In the genomic region with DNA sequence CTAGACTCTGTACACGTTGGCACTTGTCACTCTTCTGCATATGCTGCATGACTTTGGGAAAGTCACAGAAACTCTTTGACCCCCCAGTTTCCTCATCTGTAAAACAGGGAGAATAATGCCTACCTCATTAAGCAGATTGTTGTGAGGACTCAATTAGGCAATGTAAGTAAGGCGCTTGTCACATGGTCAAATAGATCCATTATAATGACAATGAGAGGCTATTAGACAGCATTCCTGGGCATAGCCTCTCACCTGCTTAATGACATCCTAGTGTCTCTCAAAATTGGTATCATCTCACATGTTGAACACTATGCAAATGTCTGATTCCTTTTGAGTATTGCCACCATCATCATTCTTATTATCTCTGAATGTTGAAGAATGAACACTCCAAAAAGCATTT, we compare ENCODE assay signal across 29 cellular contexts.
"Had no signal": no experiment of that assay in that cellular context is flagged by ENCODE, and none has a peak within 500 bp of the region (broad histone marks: within the 10 kb centered on the region; RNA-seq: fewer than 3 reads in every experiment).

No MANE protein-coding gene starts in this region.

- H3K4me3 ChIP-seq: breast epithelium, esophagus squamous epithelium, heart right ventricle, psoas muscle, testis, transverse colon had no signal

- H3K27me3 ChIP-seq: breast epithelium, esophagus squamous epithelium, heart right ventricle, testis, transverse colon had no signal

- H3K9me3 ChIP-seq: breast epithelium, esophagus squamous epithelium, heart right ventricle, psoas muscle, testis, transverse colon had no signal

- H3K36me3 ChIP-seq: breast epithelium, esophagus squamous epithelium, heart right ventricle, transverse colon, WERI-Rb-1 had no signal

- ATAC-seq: psoas muscle; stimulated activated naive B cell treated with anti-CD40 and anti-IgM and Interleukin-4, amounts not matched to agents 10 μg/mL and 1 μg/mL and 100 μg/mL, for 72 hours had no signal

- H3K4me1 ChIP-seq: breast epithelium, parathyroid adenoma had no signal

- DNase-seq: activated CD4-positive, alpha-beta memory T cell treated with anti-CD3 and anti-CD28 coated beads for 36 hours; activated CD4-positive, alpha-beta T cell treated with anti-CD3 and anti-CD28 coated beads, Interleukin-2, amount 10 ng/mL, durations not matched to agents 24 days and 14 days; activated CD4-positive, CD25-positive, alpha-beta regulatory T cell treated with anti-CD3 and anti-CD28 coated beads, Interleukin-2, amount 50 U/mL, for 72 hours; activated CD8-positive, alpha-beta memory T cell treated with anti-CD3 and anti-CD28 coated beads, Interleukin-2, amount 50 U/mL, for 4 hours; activated gamma-delta T cell treated with Interleukin-2 at 50 U/mL for 16 hours; activated naive CD4-positive, alpha-beta T cell treated with anti-CD3 and anti-CD28 coated beads, Interleukin-2, amount 50 U/mL, for 16 hours; activated T-cell treated with anti-CD3 and anti-CD28 coated beads, Interleukin-2, amount 50 U/mL, for 24 hours; amniotic stem cell; central memory CD4-positive, alpha-beta T cell; effector CD4-positive, alpha-beta T cell; esophagus squamous epithelium; foreskin melanocyte; heart right ventricle; islet precursor cell; mammary epithelial cell; naive B cell; nucleus accumbens; psoas muscle; stimulated activated CD4-positive, alpha-beta T cell treated with anti-CD3 and anti-CD28 coated beads, Interleukin-15, amount 100 ng/mL, for 24 hours; stimulated activated CD4-positive, alpha-beta T cell treated with anti-CD3 and anti-CD28 coated beads, Interleukin-2, amount 100 ng/mL, for 24 hours; stimulated activated naive B cell treated with anti-CD40 and anti-IgM and Interleukin-4, amounts not matched to agents 10 μg/mL and 1 μg/mL and 100 μg/mL, for 72 hours; SW 1271; T-helper 9 cell; testis; transverse colon; WERI-Rb-1 had no signal

- H3K27ac ChIP-seq: epithelial cell of prostate, esophagus squamous epithelium, parathyroid adenoma, psoas muscle, transverse colon, WERI-Rb-1 had no signal
